Comparison of ENCODE assay signal across 18 cellular contexts in the genomic region with DNA sequence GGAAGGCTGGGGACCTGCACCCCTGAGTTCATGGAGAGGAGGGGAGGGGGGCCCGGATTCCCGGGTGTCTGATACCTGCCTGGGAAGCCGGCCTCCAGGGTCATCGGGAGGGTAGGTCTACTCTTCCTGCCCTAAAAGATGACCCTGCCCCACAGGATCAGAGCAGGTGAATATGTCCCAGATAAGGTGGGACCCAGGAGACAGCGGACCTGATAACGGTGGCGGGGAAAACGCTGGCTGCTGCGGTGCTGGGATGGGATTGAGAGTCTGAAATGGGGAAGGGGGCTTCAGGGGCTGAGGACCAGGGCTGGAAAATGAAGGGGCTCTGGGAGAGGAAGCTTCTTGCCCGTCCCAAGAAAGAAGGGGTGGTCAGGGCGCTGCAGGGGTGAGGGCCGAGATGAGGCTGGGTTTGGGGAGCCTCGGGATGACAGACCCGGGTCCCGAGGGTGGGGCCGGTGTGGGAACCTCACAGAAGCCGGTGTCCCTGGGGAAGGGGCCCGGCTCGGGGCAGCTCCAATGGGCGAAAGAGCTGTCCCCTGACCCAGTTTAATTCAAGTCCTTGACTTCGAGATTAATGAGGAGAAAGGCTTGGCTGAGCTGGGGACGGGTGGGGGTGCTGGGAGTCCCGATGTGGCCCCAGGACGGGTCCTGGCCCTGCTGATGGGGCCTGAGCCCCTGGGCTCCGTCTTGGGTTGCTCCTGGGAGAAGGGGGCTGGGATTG. TPM values are rescaled to one million over a fixed set of nuclear protein-coding genes. Genes with fewer than 3 reads are reported as not detected.
A peak's percentile ranks its signal among the peaks of the same experiment; 100 is the strongest.
DNase-seq lines count a peak whose midpoint lies in the region; ATAC-seq and TF ChIP-seq lines count a peak whose summit lies in the region.
"Had no signal": no experiment of that assay in that cellular context is flagged by ENCODE, and none has a peak within 500 bp of the region (broad histone marks: within the 10 kb centered on the region; RNA-seq: fewer than 3 reads in every experiment).

No MANE protein-coding gene starts in this region.

- TF ChIP-seq POLR2A in heart left ventricle (IDR thresholded peaks at IDR 0.05) (no peak), suprapubic skin (IDR thresholded peaks at IDR 0.05) (no peak)

- peaks cover 9% of the 10 kb centered on the region for H3K36me3 Mint-ChIP-seq in brain
- H3K36me3 Mint-ChIP-seq in T-helper 17 cell (ENCODE audit: low read depth), result peaks cover 13% of the 10 kb centered on the region
- H3K36me3 Mint-ChIP-seq: IgD-negative memory B cell had no signal

- H3K27me3 ChIP-seq in heart left ventricle, result peaks cover 29 to 78% (median 52%) of the 10 kb centered on the region in 9 donors
- peaks cover 73% of the 10 kb centered on the region for H3K27me3 ChIP-seq in suprapubic skin
- H3K27me3 ChIP-seq: vagina had no signal

- no peak for TF ChIP-seq CTCF in heart left ventricle (IDR thresholded peaks at IDR 0.05)
- no peak for TF ChIP-seq CTCF in brain (conservative IDR thresholded peaks at IDR 0.05)
- no peak for TF ChIP-seq CTCF in suprapubic skin (IDR thresholded peaks at IDR 0.05)

- H3K36me3 ChIP-seq in heart left ventricle (no peaks in the 10 kb centered on the region), suprapubic skin (no peaks in the 10 kb centered on the region)
- H3K36me3 ChIP-seq: brain microvascular endothelial cell, vagina had no signal

- H3K9me3 Mint-ChIP-seq in brain, result peaks cover 0 to 9% (median 6%) of the 10 kb centered on the region in 5 experiments

- H3K27ac ChIP-seq in heart left ventricle (peak overlapping the region in 2 of 12 donors; percentile 31 to 56), suprapubic skin (peak overlapping the region; percentile 60)
- H3K27ac ChIP-seq: brain microvascular endothelial cell, vagina had no signal

- peaks cover 0 to 41% (median 11%) of the 10 kb centered on the region in 12 donors for H3K4me1 ChIP-seq in heart left ventricle
- H3K4me1 ChIP-seq in suprapubic skin, result peaks cover 22% of the 10 kb centered on the region

- peaks cover 39% of the 10 kb centered on the region for H3K4me1 Mint-ChIP-seq in brain
- H3K4me1 Mint-ChIP-seq in T-helper 17 cell, result peaks cover 20% of the 10 kb centered on the region

- no peak for ATAC-seq in heart left ventricle
- ATAC-seq in Right ventricle myocardium superior (ENCODE audit: poor library complexity), result no peak
- no peak for ATAC-seq in T-helper 17 cell
- ATAC-seq: SK-N-SH treated with all-trans-retinoic acid at 6 μM for 48 hours had no signal

- H3K9me3 ChIP-seq in heart left ventricle (no peaks in the 10 kb centered on the region), suprapubic skin (no peaks in the 10 kb centered on the region), T-helper 17 cell (ENCODE audit: control insufficient read depth, low read length, poor library complexity, severe bottlenecking) (no peaks in the 10 kb centered on the region)
- H3K9me3 ChIP-seq: vagina had no signal

- H3K4me3 Mint-ChIP-seq in brain (peak overlapping the region; percentile 83 to 91 (median 89)), T-helper 17 cell (no peak overlapping the region)
- H3K4me3 Mint-ChIP-seq: effector memory CD8-positive, alpha-beta T cell had no signal

- 3 to 6% (median 4%) methylated on average over 23 to 25 of the region's 25 CpGs for WGBS in heart left ventricle, 4 donors
- 4% methylated on average over 21 of the region's 25 CpGs for WGBS in suprapubic skin

- H3K27me3 Mint-ChIP-seq in brain, result peaks cover 15% of the 10 kb centered on the region
- H3K27me3 Mint-ChIP-seq in T-helper 17 cell, result peaks cover 34% of the 10 kb centered on the region

- no peak for TF ChIP-seq EP300 in suprapubic skin (IDR thresholded peaks at IDR 0.05)

- intact Hi-C loops in heart left ventricle (cut with DNase I), result no loop called here
- intact Hi-C loops in Right ventricle myocardium superior (cut with DNase I), result no loop called here

- H3K27ac Mint-ChIP-seq in brain, result peak overlapping the region; percentile 46 to 95 (median 94)
- H3K27ac Mint-ChIP-seq in T-helper 17 cell, result no peak overlapping the region
- H3K27ac Mint-ChIP-seq: effector memory CD8-positive, alpha-beta T cell; IgD-negative memory B cell had no signal

- DNase-seq in heart left ventricle (no peak), Right ventricle myocardium superior (no peak), iPS-NIHi11 (ENCODE audit: low spot score) (peak; percentile 23), suprapubic skin (ENCODE audit: low spot score in 2 of 2) (no peak), UCSD-AML1 (lab: John Stamatoyannopoulos, UW; ENCODE audit: unreplicated experiment) (no peak), mucosa of gallbladder (ENCODE audit: low spot score) (no peak), T-helper 17 cell (no peak)
- DNase-seq: brain microvascular endothelial cell, COR-L47, foreskin melanocyte, GOT3 had no signal

- H3K4me3 ChIP-seq in heart left ventricle (peak overlapping the region in 10 of 12 donors; percentile 3 to 52 (median 38)), suprapubic skin (peak overlapping the region; percentile 37)

RNA-seq across cellular contexts. Expression of gene TTYH1, which starts 0.8 kb away (rescaled TPM):
- total RNA-seq in heart left ventricle, result 1 to 10 TPM in 5 of 9 donors, under 1 TPM in 4; 0.46 to 6.9 (median 1.1) TPM
- polyA plus RNA-seq in heart left ventricle, result 1 to 10 TPM in 1 of 2 donors, under 1 TPM in 1; 0.85 to 1.8 TPM
- total RNA-seq in Right ventricle myocardium superior, result 1.5 TPM
- polyA plus RNA-seq in brain (ENCODE audit: insufficient read depth, low read depth, low replicate concordance), result 211 TPM
- total RNA-seq in suprapubic skin, result 10 to 100 TPM; 11.2 to 20.4 (median 12.5) TPM
- total RNA-seq in mucosa of gallbladder, result 2.7 TPM
- total RNA-seq in T-helper 17 cell, result not detected
- total RNA-seq: kidney epithelial cell, renal cortical epithelial cell had no signal

RNA-seq across cellular contexts. Expression of gene LENG8, which starts 32.9 kb away (rescaled TPM):
- total RNA-seq in heart left ventricle (10 to 100 TPM; 23.6 to 82.9 (median 58.8) TPM), Right ventricle myocardium superior (56.0 TPM), suprapubic skin (100 to 1,000 TPM in 2 of 4 donors, 10 to 100 TPM in 2; 80.4 to 410 (median 124) TPM), mucosa of gallbladder (236 TPM), T-helper 17 cell (100 to 1,000 TPM; 471 to 480 TPM)
- polyA plus RNA-seq in heart left ventricle (10 to 100 TPM; 35.2 to 93.9 TPM), brain (ENCODE audit: insufficient read depth, low read depth, low replicate concordance) (30.9 TPM)

RNA-seq across cellular contexts. Expression of gene LENG9, which starts 47.5 kb away (rescaled TPM):
- total RNA-seq in heart left ventricle (1 to 10 TPM; 1.5 to 4.1 (median 2.4) TPM), Right ventricle myocardium superior (1.1 TPM), suprapubic skin (1 to 10 TPM; 3.1 to 7.9 (median 4.1) TPM), mucosa of gallbladder (11.0 TPM), T-helper 17 cell (1 to 10 TPM; 4.4 to 6.0 TPM)
- polyA plus RNA-seq in heart left ventricle (1 to 10 TPM; 1.4 to 2.1 TPM), brain (ENCODE audit: insufficient read depth, low read depth, low replicate concordance) (1.5 TPM)
- polyA plus RNA-seq: IgD-negative memory B cell had no signal

RNA-seq across cellular contexts. Expression of gene LAIR1, which starts 51.3 kb away (rescaled TPM):
- total RNA-seq in heart left ventricle (100 to 1,000 TPM in 1 of 9 donors, 10 to 100 TPM in 1, 1 to 10 TPM in 7; 3.5 to 102 (median 5.4) TPM), Right ventricle myocardium superior (6.3 TPM), suprapubic skin (1 to 10 TPM; 1.0 to 1.9 (median 1.5) TPM), mucosa of gallbladder (36.1 TPM), T-helper 17 cell (10 to 100 TPM; 21.5 to 22.2 TPM)
- polyA plus RNA-seq in heart left ventricle (1 to 10 TPM; 2.9 to 5.3 TPM), brain (ENCODE audit: insufficient read depth, low read depth, low replicate concordance) (4.3 TPM)
- total RNA-seq: renal cortical epithelial cell had no signal

RNA-seq across cellular contexts. Expression of gene CDC42EP5, which starts 57.0 kb away (rescaled TPM):
- 10 to 100 TPM in 5 of 9 donors, 1 to 10 TPM in 4; 5.6 to 16.3 (median 11.4) TPM for total RNA-seq in heart left ventricle
- polyA plus RNA-seq in heart left ventricle, result 1 to 10 TPM; 7.1 to 8.7 TPM
- 11.6 TPM for total RNA-seq in Right ventricle myocardium superior
- polyA plus RNA-seq in brain (ENCODE audit: insufficient read depth, low read depth, low replicate concordance), result 1.4 TPM
- 1 to 10 TPM; 4.2 to 9.4 (median 5.5) TPM for total RNA-seq in suprapubic skin
- total RNA-seq in mucosa of gallbladder, result 14.9 TPM
- total RNA-seq in T-helper 17 cell, result not detected
- polyA plus RNA-seq: IgD-negative memory B cell had no signal
